1 cellular context compared by ENCODE assay signal in the genomic region with DNA sequence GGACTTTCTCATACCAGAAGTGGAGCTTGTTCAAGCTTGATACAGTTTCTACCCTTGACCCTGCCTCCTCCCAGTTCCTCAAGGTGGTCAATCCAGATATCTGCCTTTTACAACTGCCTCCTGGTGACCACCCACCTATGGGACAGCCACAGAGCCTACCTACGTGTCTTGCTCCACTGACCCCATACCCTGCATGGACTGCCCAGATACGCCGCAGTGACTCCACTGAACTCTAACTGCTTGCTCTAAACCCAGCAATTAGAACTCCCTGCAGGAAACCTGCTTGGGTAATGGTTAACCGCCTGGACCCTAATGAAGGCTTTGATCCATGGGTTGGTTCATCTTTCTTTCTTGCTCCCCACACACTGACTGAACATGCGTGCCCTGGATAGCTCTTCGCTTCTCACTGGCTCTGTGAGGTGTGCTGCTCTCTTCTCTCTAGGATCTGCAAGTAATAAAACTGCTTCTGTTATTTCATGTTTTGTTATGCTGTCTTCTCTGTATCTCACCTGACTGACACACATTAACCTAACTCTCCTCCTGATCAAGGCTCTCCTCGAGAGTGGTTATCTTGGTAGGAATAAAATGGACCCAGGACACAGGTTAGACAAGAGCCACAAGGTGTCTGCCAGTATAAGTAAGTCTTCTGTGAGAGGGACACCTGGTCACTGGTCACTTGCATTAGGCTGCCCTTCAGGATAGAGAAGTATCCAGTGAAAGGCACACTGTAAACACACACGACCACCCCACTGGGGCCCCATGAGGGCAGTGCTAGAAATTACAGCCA.
TF ChIP-seq lines count a peak whose summit lies in the region.

No MANE protein-coding gene starts in this region.

TF ChIP-seq in HepG2, 621 proteins besides CTCF, POLR2A, EP300 and RAD21 (continued from another document and continues in another):
- TF ChIP-seq, protein P1, sequence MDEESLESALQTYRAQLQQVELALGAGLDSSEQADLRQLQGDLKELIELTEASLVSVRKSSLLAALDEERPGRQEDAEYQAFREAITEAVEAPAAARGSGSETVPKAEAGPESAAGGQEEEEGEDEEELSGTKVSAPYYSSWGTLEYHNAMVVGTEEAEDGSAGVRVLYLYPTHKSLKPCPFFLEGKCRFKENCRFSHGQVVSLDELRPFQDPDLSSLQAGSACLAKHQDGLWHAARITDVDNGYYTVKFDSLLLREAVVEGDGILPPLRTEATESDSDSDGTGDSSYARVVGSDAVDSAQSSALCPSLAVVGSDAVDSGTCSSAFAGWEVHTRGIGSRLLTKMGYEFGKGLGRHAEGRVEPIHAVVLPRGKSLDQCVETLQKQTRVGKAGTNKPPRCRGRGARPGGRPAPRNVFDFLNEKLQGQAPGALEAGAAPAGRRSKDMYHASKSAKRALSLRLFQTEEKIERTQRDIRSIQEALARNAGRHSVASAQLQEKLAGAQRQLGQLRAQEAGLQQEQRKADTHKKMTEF (CRISPR knock-in tag; IDR thresholded peaks at IDR 0.05), result peak; percentile 71
- 0 out of 2 replicates have a peak, but pooled peaks have one; percentile 39 for TF ChIP-seq GATAD1 (CRISPR knock-in tag; IDR thresholded peaks at IDR 0.05)
- peak in 1 of 2 experiments; percentile 5; a peak in 1 of 4 replicates for TF ChIP-seq MAFK (conservative IDR thresholded peaks at IDR 0.05 in 1 of 2, IDR thresholded peaks at IDR 0.05 in 1 of 2; ENCODE audit: low read length in 2 of 2)
- TF ChIP-seq, protein P2, sequence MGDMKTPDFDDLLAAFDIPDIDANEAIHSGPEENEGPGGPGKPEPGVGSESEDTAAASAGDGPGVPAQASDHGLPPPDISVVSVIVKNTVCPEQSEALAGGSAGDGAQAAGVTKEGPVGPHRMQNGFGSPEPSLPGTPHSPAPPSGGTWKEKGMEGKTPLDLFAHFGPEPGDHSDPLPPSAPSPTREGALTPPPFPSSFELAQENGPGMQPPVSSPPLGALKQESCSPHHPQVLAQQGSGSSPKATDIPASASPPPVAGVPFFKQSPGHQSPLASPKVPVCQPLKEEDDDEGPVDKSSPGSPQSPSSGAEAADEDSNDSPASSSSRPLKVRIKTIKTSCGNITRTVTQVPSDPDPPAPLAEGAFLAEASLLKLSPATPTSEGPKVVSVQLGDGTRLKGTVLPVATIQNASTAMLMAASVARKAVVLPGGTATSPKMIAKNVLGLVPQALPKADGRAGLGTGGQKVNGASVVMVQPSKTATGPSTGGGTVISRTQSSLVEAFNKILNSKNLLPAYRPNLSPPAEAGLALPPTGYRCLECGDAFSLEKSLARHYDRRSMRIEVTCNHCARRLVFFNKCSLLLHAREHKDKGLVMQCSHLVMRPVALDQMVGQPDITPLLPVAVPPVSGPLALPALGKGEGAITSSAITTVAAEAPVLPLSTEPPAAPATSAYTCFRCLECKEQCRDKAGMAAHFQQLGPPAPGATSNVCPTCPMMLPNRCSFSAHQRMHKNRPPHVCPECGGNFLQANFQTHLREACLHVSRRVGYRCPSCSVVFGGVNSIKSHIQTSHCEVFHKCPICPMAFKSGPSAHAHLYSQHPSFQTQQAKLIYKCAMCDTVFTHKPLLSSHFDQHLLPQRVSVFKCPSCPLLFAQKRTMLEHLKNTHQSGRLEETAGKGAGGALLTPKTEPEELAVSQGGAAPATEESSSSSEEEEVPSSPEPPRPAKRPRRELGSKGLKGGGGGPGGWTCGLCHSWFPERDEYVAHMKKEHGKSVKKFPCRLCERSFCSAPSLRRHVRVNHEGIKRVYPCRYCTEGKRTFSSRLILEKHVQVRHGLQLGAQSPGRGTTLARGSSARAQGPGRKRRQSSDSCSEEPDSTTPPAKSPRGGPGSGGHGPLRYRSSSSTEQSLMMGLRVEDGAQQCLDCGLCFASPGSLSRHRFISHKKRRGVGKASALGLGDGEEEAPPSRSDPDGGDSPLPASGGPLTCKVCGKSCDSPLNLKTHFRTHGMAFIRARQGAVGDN (CRISPR knock-in tag; IDR thresholded peaks at IDR 0.05), result peak; percentile 41; the same call in 1 of the 2 replicates
- TF ChIP-seq XBP1 (CRISPR knock-in tag; IDR thresholded peaks at IDR 0.05), result no peak
- peak; percentile 87; the same call in 1 of the 2 replicates for TF ChIP-seq SNAPC2 (CRISPR knock-in tag; IDR thresholded peaks at IDR 0.05)
- TF ChIP-seq ZNF782 (CRISPR knock-in tag; IDR thresholded peaks at IDR 0.05; ENCODE audit: borderline replicate concordance), result peak; percentile 36; the same call in 1 of the 2 replicates
- 0 out of 2 replicates have a peak, but pooled peaks have one; percentile 23 for TF ChIP-seq SSRP1 (CRISPR knock-in tag; IDR thresholded peaks at IDR 0.05)
- TF ChIP-seq ZNF292 (CRISPR knock-in tag; IDR thresholded peaks at IDR 0.05; ENCODE audit: borderline replicate concordance, low read depth), result peak; percentile 99
- TF ChIP-seq KLF11 (CRISPR knock-in tag; IDR thresholded peaks at IDR 0.05), result no peak
- TF ChIP-seq NR2F2 (IDR thresholded peaks at IDR 0.05; ENCODE audit: borderline replicate concordance, low read depth), result 0 out of 2 replicates have a peak, but pooled peaks have one; percentile 10
- 0 out of 2 replicates have a peak, but pooled peaks have one; percentile 39 for TF ChIP-seq TOPORS (CRISPR knock-in tag; IDR thresholded peaks at IDR 0.05)
- no peak for TF ChIP-seq ZNF563 (CRISPR knock-in tag; IDR thresholded peaks at IDR 0.05)
- no peak for TF ChIP-seq TP53 (CRISPR knock-in tag; conservative IDR thresholded peaks at IDR 0.05)
- TF ChIP-seq, protein P3, sequence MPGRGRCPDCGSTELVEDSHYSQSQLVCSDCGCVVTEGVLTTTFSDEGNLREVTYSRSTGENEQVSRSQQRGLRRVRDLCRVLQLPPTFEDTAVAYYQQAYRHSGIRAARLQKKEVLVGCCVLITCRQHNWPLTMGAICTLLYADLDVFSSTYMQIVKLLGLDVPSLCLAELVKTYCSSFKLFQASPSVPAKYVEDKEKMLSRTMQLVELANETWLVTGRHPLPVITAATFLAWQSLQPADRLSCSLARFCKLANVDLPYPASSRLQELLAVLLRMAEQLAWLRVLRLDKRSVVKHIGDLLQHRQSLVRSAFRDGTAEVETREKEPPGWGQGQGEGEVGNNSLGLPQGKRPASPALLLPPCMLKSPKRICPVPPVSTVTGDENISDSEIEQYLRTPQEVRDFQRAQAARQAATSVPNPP (CRISPR knock-in tag; IDR thresholded peaks at IDR 0.05), result no peak; the same call in 1 of the 2 replicates
- TF ChIP-seq FOXO1 (CRISPR knock-in tag; IDR thresholded peaks at IDR 0.05), result no peak
- TF ChIP-seq, protein P4, sequence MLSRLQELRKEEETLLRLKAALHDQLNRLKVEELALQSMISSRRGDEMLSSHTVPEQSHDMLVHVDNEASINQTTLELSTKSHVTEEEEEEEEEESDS (CRISPR knock-in tag; IDR thresholded peaks at IDR 0.05; ENCODE audit: borderline replicate concordance), result no peak
- no peak for TF ChIP-seq ISX (CRISPR knock-in tag; conservative IDR thresholded peaks at IDR 0.05)
- TF ChIP-seq, protein P5, sequence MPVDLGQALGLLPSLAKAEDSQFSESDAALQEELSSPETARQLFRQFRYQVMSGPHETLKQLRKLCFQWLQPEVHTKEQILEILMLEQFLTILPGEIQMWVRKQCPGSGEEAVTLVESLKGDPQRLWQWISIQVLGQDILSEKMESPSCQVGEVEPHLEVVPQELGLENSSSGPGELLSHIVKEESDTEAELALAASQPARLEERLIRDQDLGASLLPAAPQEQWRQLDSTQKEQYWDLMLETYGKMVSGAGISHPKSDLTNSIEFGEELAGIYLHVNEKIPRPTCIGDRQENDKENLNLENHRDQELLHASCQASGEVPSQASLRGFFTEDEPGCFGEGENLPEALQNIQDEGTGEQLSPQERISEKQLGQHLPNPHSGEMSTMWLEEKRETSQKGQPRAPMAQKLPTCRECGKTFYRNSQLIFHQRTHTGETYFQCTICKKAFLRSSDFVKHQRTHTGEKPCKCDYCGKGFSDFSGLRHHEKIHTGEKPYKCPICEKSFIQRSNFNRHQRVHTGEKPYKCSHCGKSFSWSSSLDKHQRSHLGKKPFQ (CRISPR knock-in tag; IDR thresholded peaks at IDR 0.05; ENCODE audit: insufficient replicate concordance), result peak; percentile 67
- no peak; the same call in 1 of the 2 replicates for TF ChIP-seq TCF7L2 (IDR thresholded peaks at IDR 0.05; ENCODE audit: low read depth, low read length)
- peak; percentile 85 for TF ChIP-seq PITX1 (CRISPR knock-in tag; IDR thresholded peaks at IDR 0.05)
- no peak for TF ChIP-seq TBL1XR1 (IDR thresholded peaks at IDR 0.05; ENCODE audit: borderline replicate concordance, low read length, partially characterized antibody)
- TF ChIP-seq ATRX (CRISPR knock-in tag; IDR thresholded peaks at IDR 0.05; ENCODE audit: borderline replicate concordance), result no peak
- no peak for TF ChIP-seq ZNF773 (CRISPR knock-in tag; IDR thresholded peaks at IDR 0.05; ENCODE audit: borderline replicate concordance)
- 0 out of 2 replicates have a peak, but pooled peaks have one; percentile 39 for TF ChIP-seq YEATS2 (CRISPR knock-in tag; IDR thresholded peaks at IDR 0.05; ENCODE audit: borderline replicate concordance)
- TF ChIP-seq ZNF10 (CRISPR knock-in tag; IDR thresholded peaks at IDR 0.05; ENCODE audit: borderline replicate concordance, low read depth), result no peak
- TF ChIP-seq SALL1 (CRISPR knock-in tag; IDR thresholded peaks at IDR 0.05), result peak; percentile 94
- peak; percentile 84 for TF ChIP-seq SIX4 (CRISPR knock-in tag; IDR thresholded peaks at IDR 0.05)
- TF ChIP-seq ZFX (CRISPR knock-in tag; IDR thresholded peaks at IDR 0.05; ENCODE audit: low read depth), result 0 out of 2 replicates have a peak, but pooled peaks have one; percentile 40
- peak; percentile 54; the same call in 1 of the 2 replicates for TF ChIP-seq ISL2 (CRISPR knock-in tag; IDR thresholded peaks at IDR 0.05)
- TF ChIP-seq, protein P6, sequence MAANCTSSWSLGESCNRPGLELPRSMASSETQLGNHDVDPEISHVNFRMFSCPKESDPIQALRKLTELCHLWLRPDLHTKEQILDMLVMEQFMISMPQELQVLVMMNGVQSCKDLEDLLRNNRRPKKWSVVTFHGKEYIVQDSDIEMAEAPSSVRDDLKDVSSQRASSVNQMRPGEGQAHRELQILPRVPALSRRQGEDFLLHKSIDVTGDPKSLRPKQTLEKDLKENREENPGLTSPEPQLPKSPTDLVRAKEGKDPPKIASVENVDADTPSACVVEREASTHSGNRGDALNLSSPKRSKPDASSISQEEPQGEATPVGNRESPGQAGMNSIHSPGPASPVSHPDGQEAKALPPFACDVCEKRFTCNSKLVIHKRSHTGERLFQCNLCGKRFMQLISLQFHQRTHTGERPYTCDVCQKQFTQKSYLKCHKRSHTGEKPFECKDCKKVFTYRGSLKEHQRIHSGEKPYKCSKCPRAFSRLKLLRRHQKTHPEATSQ (CRISPR knock-in tag; IDR thresholded peaks at IDR 0.05; ENCODE audit: borderline replicate concordance), result peak; percentile 51; the same call in 1 of the 2 replicates
- no peak for TF ChIP-seq ZNF446 (CRISPR knock-in tag; IDR thresholded peaks at IDR 0.05)
- TF ChIP-seq ZSCAN22 (CRISPR knock-in tag; IDR thresholded peaks at IDR 0.05), result no peak
- TF ChIP-seq, protein P7, sequence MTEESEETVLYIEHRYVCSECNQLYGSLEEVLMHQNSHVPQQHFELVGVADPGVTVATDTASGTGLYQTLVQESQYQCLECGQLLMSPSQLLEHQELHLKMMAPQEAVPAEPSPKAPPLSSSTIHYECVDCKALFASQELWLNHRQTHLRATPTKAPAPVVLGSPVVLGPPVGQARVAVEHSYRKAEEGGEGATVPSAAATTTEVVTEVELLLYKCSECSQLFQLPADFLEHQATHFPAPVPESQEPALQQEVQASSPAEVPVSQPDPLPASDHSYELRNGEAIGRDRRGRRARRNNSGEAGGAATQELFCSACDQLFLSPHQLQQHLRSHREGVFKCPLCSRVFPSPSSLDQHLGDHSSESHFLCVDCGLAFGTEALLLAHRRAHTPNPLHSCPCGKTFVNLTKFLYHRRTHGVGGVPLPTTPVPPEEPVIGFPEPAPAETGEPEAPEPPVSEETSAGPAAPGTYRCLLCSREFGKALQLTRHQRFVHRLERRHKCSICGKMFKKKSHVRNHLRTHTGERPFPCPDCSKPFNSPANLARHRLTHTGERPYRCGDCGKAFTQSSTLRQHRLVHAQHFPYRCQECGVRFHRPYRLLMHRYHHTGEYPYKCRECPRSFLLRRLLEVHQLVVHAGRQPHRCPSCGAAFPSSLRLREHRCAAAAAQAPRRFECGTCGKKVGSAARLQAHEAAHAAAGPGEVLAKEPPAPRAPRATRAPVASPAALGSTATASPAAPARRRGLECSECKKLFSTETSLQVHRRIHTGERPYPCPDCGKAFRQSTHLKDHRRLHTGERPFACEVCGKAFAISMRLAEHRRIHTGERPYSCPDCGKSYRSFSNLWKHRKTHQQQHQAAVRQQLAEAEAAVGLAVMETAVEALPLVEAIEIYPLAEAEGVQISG (CRISPR knock-in tag; IDR thresholded peaks at IDR 0.05), result peak; percentile 68
- TF ChIP-seq, protein P8, sequence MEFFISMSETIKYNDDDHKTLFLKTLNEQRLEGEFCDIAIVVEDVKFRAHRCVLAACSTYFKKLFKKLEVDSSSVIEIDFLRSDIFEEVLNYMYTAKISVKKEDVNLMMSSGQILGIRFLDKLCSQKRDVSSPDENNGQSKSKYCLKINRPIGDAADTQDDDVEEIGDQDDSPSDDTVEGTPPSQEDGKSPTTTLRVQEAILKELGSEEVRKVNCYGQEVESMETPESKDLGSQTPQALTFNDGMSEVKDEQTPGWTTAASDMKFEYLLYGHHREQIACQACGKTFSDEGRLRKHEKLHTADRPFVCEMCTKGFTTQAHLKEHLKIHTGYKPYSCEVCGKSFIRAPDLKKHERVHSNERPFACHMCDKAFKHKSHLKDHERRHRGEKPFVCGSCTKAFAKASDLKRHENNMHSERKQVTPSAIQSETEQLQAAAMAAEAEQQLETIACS (CRISPR knock-in tag; IDR thresholded peaks at IDR 0.05), result no peak
- no peak for TF ChIP-seq FOXA1 (IDR thresholded peaks at IDR 0.05)
- peak; percentile 71 for TF ChIP-seq FOXA1 (CRISPR knock-in tag; IDR thresholded peaks at IDR 0.05)
- TF ChIP-seq ATAD3A (CRISPR knock-in tag; IDR thresholded peaks at IDR 0.05), result no peak; the same call in 1 of the 2 replicates
- peak; percentile 84; the same call in 1 of the 2 replicates for TF ChIP-seq IRF2 (CRISPR knock-in tag; IDR thresholded peaks at IDR 0.05)
- peak; percentile 82; the same call in 1 of the 2 replicates for TF ChIP-seq ZBTB7B (CRISPR knock-in tag; IDR thresholded peaks at IDR 0.05)
- TF ChIP-seq ZMYM2 (CRISPR knock-in tag; IDR thresholded peaks at IDR 0.05), result no peak
- no peak for TF ChIP-seq EZH2 (conservative IDR thresholded peaks at IDR 0.05; ENCODE audit: low read depth, low read length)
